Comparison of ENCODE assay signal across 16 cellular contexts in genomic region chr2:122519806-122520205, GRCh38.
"Had no signal": no experiment of that assay in that cellular context is flagged by ENCODE, and none has a peak within 500 bp of the region (broad histone marks: within the 10 kb centered on the region; RNA-seq: fewer than 3 reads in every experiment).

No MANE protein-coding gene starts in this region.

- H3K4me1 Mint-ChIP-seq: activated CD4-positive, alpha-beta T cell treated with anti-CD3 and anti-CD28 coated beads for 36 hours; activated naive CD8-positive, alpha-beta T cell treated with anti-CD3 and anti-CD28 coated beads for 36 hours; naive B cell had no signal

- DNase-seq: activated CD4-positive, alpha-beta T cell treated with anti-CD3 and anti-CD28 coated beads for 36 hours; activated CD4-positive, alpha-beta T cell treated with anti-CD3 and anti-CD28 coated beads, Interleukin-2, amount 50 U/mL, for 48 hours; activated naive CD4-positive, alpha-beta T cell treated with Interleukin-2 at 50 U/mL for 16 hours; activated naive CD8-positive, alpha-beta T cell treated with anti-CD3 and anti-CD28 coated beads for 36 hours; activated T-cell treated with anti-CD3 and anti-CD28 coated beads, Interleukin-2, amount 50 U/mL, for 48 hours; cerebellar nuclear complex; heart left ventricle; islet precursor cell; left cardiac atrium; naive B cell; posterior cingulate gyrus; stimulated activated CD4-positive, alpha-beta T cell treated with anti-CD3 and anti-CD28 coated beads, Interleukin-4, amount 100 ng/mL, for 24 hours; stimulated activated naive CD4-positive, alpha-beta T cell treated with Interleukin-2 at 50 U/mL for 16 hours; T-helper 1 cell; tibial artery had no signal

- H3K36me3 Mint-ChIP-seq: activated naive CD8-positive, alpha-beta T cell treated with anti-CD3 and anti-CD28 coated beads for 36 hours; naive B cell had no signal

- H3K27me3 Mint-ChIP-seq: activated CD4-positive, alpha-beta T cell treated with anti-CD3 and anti-CD28 coated beads for 36 hours; activated naive CD8-positive, alpha-beta T cell treated with anti-CD3 and anti-CD28 coated beads for 36 hours; naive B cell had no signal

- H3K27ac Mint-ChIP-seq: activated CD4-positive, alpha-beta T cell treated with anti-CD3 and anti-CD28 coated beads for 36 hours; activated naive CD8-positive, alpha-beta T cell treated with anti-CD3 and anti-CD28 coated beads for 36 hours; naive B cell had no signal

- H3K9me3 Mint-ChIP-seq: activated naive CD8-positive, alpha-beta T cell treated with anti-CD3 and anti-CD28 coated beads for 36 hours; neural crest cell had no signal

- H3K4me3 Mint-ChIP-seq: activated CD4-positive, alpha-beta T cell treated with anti-CD3 and anti-CD28 coated beads for 36 hours; activated naive CD8-positive, alpha-beta T cell treated with anti-CD3 and anti-CD28 coated beads for 36 hours; naive B cell; neural crest cell had no signal
